10 cellular contexts compared by ENCODE assay signal in the genomic region with DNA sequence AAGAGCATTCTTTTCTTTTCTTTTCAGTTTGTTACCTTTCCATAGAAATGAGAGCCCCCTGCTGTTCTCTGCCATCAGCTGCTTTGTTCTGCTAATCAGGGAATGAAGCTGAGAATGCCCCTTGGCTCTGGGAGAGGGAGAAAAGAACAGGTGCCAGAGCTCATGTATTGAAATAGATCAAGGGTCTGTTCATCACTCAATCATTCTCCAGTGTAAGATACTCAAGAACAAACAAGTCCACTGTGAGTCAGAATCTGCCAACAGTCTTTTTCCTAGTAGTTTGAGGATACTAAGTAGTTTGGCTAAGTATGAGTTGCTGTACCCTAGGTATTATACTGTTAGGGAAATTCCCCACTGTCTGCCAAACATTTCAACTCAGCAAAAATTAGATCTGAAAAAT.
A peak's percentile ranks its signal among the peaks of the same experiment; 100 is the strongest.
DNase-seq lines count a peak whose midpoint lies in the region; ATAC-seq, FAIRE-seq and TF ChIP-seq lines count a peak whose summit lies in the region.
"Had no signal": no experiment of that assay in that cellular context is flagged by ENCODE, and none has a peak within 500 bp of the region (broad histone marks: within the 10 kb centered on the region; RNA-seq: fewer than 3 reads in every experiment).

No MANE protein-coding gene starts in this region.

- H3K27ac Mint-ChIP-seq in activated CD8-positive, alpha-beta memory T cell treated with anti-CD3 and anti-CD28 coated beads, Interleukin-2, amount 10 ng/mL, durations not matched to agents 7 days and 5 days, result peak overlapping the region; percentile 54

- H3K36me3 Mint-ChIP-seq in activated CD8-positive, alpha-beta memory T cell treated with anti-CD3 and anti-CD28 coated beads, Interleukin-2, amount 10 ng/mL, durations not matched to agents 7 days and 5 days, result peaks cover 25% of the 10 kb centered on the region

- H3K9me3 Mint-ChIP-seq in activated CD8-positive, alpha-beta memory T cell treated with anti-CD3 and anti-CD28 coated beads, Interleukin-2, amount 10 ng/mL, durations not matched to agents 7 days and 5 days (ENCODE audit: low read depth), result peaks cover 4% of the 10 kb centered on the region

- H3K4me3 Mint-ChIP-seq in activated CD8-positive, alpha-beta memory T cell treated with anti-CD3 and anti-CD28 coated beads, Interleukin-2, amount 10 ng/mL, durations not matched to agents 7 days and 5 days, result no peak overlapping the region

- FAIRE-seq in RCC 7860 (lab: Jason Lieb, UNC) (peak; percentile 31), GM19239 (lab: Jason Lieb, UNC) (no peak)

- peaks cover 35% of the 10 kb centered on the region for H3K4me1 Mint-ChIP-seq in activated CD8-positive, alpha-beta memory T cell treated with anti-CD3 and anti-CD28 coated beads, Interleukin-2, amount 10 ng/mL, durations not matched to agents 7 days and 5 days

- TF ChIP-seq CTCF in epithelial cell of proximal tubule (conservative IDR thresholded peaks at IDR 0.05; ENCODE audit: low read depth, low read length), result peak; percentile 15

- no peaks in the 10 kb centered on the region for H3K27me3 Mint-ChIP-seq in activated CD8-positive, alpha-beta memory T cell treated with anti-CD3 and anti-CD28 coated beads, Interleukin-2, amount 10 ng/mL, durations not matched to agents 7 days and 5 days

- DNase-seq in activated CD8-positive, alpha-beta memory T cell treated with anti-CD3 and anti-CD28 coated beads, Interleukin-2, amount 10 ng/mL, durations not matched to agents 7 days and 5 days, result no peak
- no peak for DNase-seq in activated CD8-positive, alpha-beta memory T cell treated with anti-CD3 and anti-CD28 coated beads, Interleukin-2, amount 50 U/mL, for 4 hours
- DNase-seq in RCC 7860 (ENCODE audit: low spot score) (peak; percentile 56), epithelial cell of proximal tubule (ENCODE audit: low read depth) (no peak), GM19239 (ENCODE audit: insufficient read length, low spot score) (no peak), UCSD-AML1 (lab: John Stamatoyannopoulos, UW; ENCODE audit: unreplicated experiment) (no peak), COR-L47 (lab: John Stamatoyannopoulos, UW) (no peak)
- DNase-seq in stimulated activated naive CD8-positive, alpha-beta T cell treated with anti-CD3 and anti-CD28 coated beads, Interleukin-15, Interleukin-2, amounts not matched to agents 100 U/mL and 50 U/mL, for 24 hours, result no peak
- DNase-seq: activated effector memory CD4-positive, alpha-beta T cell treated with Interleukin-2 at 50 U/mL for 16 hours; substantia nigra had no signal

- CTCF ChIA-PET in activated CD8-positive, alpha-beta memory T cell treated with anti-CD3 and anti-CD28 coated beads, Interleukin-2, amount 10 ng/mL, durations not matched to agents 7 days and 5 days (lab: Charles Lee), result no interaction called here

- no peak for ATAC-seq in activated CD8-positive, alpha-beta memory T cell treated with anti-CD3 and anti-CD28 coated beads, Interleukin-2, amount 10 ng/mL, durations not matched to agents 7 days and 5 days
- peak; percentile 85 for ATAC-seq in stimulated activated naive CD8-positive, alpha-beta T cell treated with anti-CD3 and anti-CD28 coated beads, Interleukin-15, Interleukin-2, amounts not matched to agents 100 U/mL and 50 U/mL, for 24 hours

- H3K4me3 ChIP-seq in epithelial cell of proximal tubule (ENCODE audit: low read depth, low read length), result no peak overlapping the region
